9 cellular contexts compared by ENCODE assay signal in the genomic region with DNA sequence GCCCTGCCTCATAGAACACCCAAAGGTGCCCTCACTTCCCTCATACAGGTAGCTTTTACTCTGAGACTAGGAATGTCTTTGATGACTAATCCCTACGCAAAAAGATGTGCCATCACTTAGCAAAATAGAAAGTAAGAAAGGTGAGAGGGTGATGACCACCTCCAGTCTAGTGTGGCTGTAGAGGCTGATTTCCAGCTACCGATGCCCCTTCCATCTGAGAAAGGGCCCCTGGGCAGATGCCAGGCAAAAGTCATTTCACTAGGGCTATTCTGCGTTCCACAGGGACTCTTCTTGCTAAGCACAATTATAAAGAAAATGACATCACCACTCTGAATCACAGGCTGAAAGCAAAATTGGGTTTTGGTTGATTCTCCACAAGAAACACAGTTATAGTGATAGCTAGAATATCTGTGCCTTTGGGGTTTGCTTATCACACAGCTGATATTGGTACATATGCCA.
DNase-seq lines count a peak whose midpoint lies in the region; ATAC-seq and TF ChIP-seq lines count a peak whose summit lies in the region.
"Had no signal": no experiment of that assay in that cellular context is flagged by ENCODE, and none has a peak within 500 bp of the region (broad histone marks: within the 10 kb centered on the region; RNA-seq: fewer than 3 reads in every experiment).

No MANE protein-coding gene starts in this region.

- no peak for TF ChIP-seq POLR2A in esophagus squamous epithelium (IDR thresholded peaks at IDR 0.05)

- H3K27me3 ChIP-seq in esophagus squamous epithelium (no peaks in the 10 kb centered on the region), WERI-Rb-1 (ENCODE audit: insufficient read depth, low read depth, severe bottlenecking) (no peaks in the 10 kb centered on the region), MG63 (no peaks in the 10 kb centered on the region)

- intact Hi-C loops in activated B cell treated with CpG ODN at 0.5 μM for 24 hours (cut with micrococcal nuclease) (no loop called here), esophagus squamous epithelium (cut with DNase I) (no loop called here)

- H3K36me3 Mint-ChIP-seq in activated B cell treated with CpG ODN at 0.5 μM for 24 hours (ENCODE audit: low read depth), result peaks cover 18% of the 10 kb centered on the region

- H3K9me3 ChIP-seq in esophagus squamous epithelium (no peaks in the 10 kb centered on the region), WERI-Rb-1 (ENCODE audit: severe bottlenecking) (no peaks in the 10 kb centered on the region), MG63 (no peaks in the 10 kb centered on the region)

- peak overlapping the region in 3 of 4 donors; percentile 47 to 94 (median 93) for H3K27ac ChIP-seq in esophagus squamous epithelium
- no peak overlapping the region for H3K27ac ChIP-seq in WERI-Rb-1

- H3K4me1 ChIP-seq in esophagus squamous epithelium, result peaks cover 59 to 99% (median 60%) of the 10 kb centered on the region in 3 donors

- no peak overlapping the region for H3K4me3 Mint-ChIP-seq in activated B cell treated with CpG ODN at 0.5 μM for 24 hours

- no peaks in the 10 kb centered on the region for H3K9me3 Mint-ChIP-seq in activated B cell treated with CpG ODN at 0.5 μM for 24 hours

- 37 to 48% methylated on average over 2 to 3 of the region's 3 CpGs for WGBS in esophagus squamous epithelium, 2 donors

- POLR2A ChIA-PET in activated B cell treated with CpG ODN at 0.5 μM for 24 hours (lab: Charles Lee), result interaction anchor here (0.7 kb wide), 1 partner anchor 76 kb away, joined by 3 read pairs; no protein-coding TSS in a partner anchor

- CTCF ChIA-PET in activated B cell treated with CpG ODN at 0.5 μM for 24 hours (lab: Charles Lee), result interaction anchor here (1.0 to 2.3 kb wide), 2 partner anchors 11 to 30 kb away, joined by 5 to 10 read pairs; no protein-coding TSS in a partner anchor

- H3K4me1 Mint-ChIP-seq in activated B cell treated with CpG ODN at 0.5 μM for 24 hours, result peaks cover 89% of the 10 kb centered on the region

- H3K27me3 Mint-ChIP-seq in activated B cell treated with CpG ODN at 0.5 μM for 24 hours, result no peaks in the 10 kb centered on the region

- DNase-seq in GM12865 (ENCODE audit: low read depth) (peak; percentile 35), activated B cell treated with CpG ODN at 0.5 μM for 24 hours (no peak), esophagus squamous epithelium (lab: John Stamatoyannopoulos, UW) (no peak), WERI-Rb-1 (no peak), MG63 (no peak), SW 1271 (lab: John Stamatoyannopoulos, UW) (no peak)
- peak; percentile 65 for DNase-seq in stimulated activated CD4-positive, alpha-beta T cell treated with anti-CD3 and anti-CD28 coated beads, Interleukin-15, amount 100 ng/mL, for 24 hours

- ATAC-seq in activated B cell treated with CpG ODN at 0.5 μM for 24 hours (ENCODE audit: low read depth) (no peak), HG03025 (IDR thresholded peaks at IDR 0.05; ENCODE audit: low FRiP score, unreplicated experiment) (no peak)
- ATAC-seq: Panc1 had no signal

- no peak overlapping the region for H3K4me3 ChIP-seq in GM12865 (ENCODE audit: low read depth, low read length)
- H3K4me3 ChIP-seq in esophagus squamous epithelium, result no peak overlapping the region
- no peak overlapping the region for H3K4me3 ChIP-seq in WERI-Rb-1 (ENCODE audit: low read depth, low read length)
- H3K4me3 ChIP-seq in MG63, result no peak overlapping the region

- H3K27ac Mint-ChIP-seq in activated B cell treated with CpG ODN at 0.5 μM for 24 hours, result peak overlapping the region; percentile 65

- H3K36me3 ChIP-seq in esophagus squamous epithelium, result peaks cover 0 to 26% (median 3%) of the 10 kb centered on the region in 3 donors
- peaks cover 39% of the 10 kb centered on the region for H3K36me3 ChIP-seq in WERI-Rb-1
- peaks cover 38% of the 10 kb centered on the region for H3K36me3 ChIP-seq in MG63

- TF ChIP-seq CTCF in GM12865 (IDR thresholded peaks at IDR 0.05; ENCODE audit: insufficient read depth, low read depth, low read length, missing control alignments) (no peak), activated B cell treated with CpG ODN at 0.5 μM for 24 hours (IDR thresholded peaks at IDR 0.05) (no peak), esophagus squamous epithelium (IDR thresholded peaks at IDR 0.05) (no peak), WERI-Rb-1 (IDR thresholded peaks at IDR 0.05; ENCODE audit: low read depth, low read length) (no peak)

Comparison
In these comparisons a context has a peak if more than half of its experiments do, and no peak if none do; other contexts are left out.
1. DNase-seq: peak in GM12865 (single experiment) and stimulated activated CD4-positive, alpha-beta T cell treated with anti-CD3 and anti-CD28 coated beads, Interleukin-15, amount 100 ng/mL, for 24 hours (single experiment); none in activated B cell treated with CpG ODN at 0.5 μM for 24 hours (single experiment), esophagus squamous epithelium (single experiment), WERI-Rb-1 (single experiment), MG63 (single experiment) and SW 1271 (0 of 2).